9 cellular contexts compared by ENCODE assay signal in genomic region chr1:16978589-16979474, GRCh38. TPM values are rescaled to one million over a fixed set of nuclear protein-coding genes. Genes with fewer than 3 reads are reported as not detected.
DNase-seq lines count a peak whose midpoint lies in the region; ATAC-seq and TF ChIP-seq lines count a peak whose summit lies in the region.
"Had no signal": no experiment of that assay in that cellular context is flagged by ENCODE, and none has a peak within 500 bp of the region (broad histone marks: within the 10 kb centered on the region; RNA-seq: fewer than 3 reads in every experiment).

No MANE protein-coding gene starts in this region.

- no peak for ATAC-seq in RWPE2 (ENCODE audit: low read depth)
- no peak for ATAC-seq in GM18517 (IDR thresholded peaks at IDR 0.05; ENCODE audit: unreplicated experiment)
- no peak for ATAC-seq in activated T-cell treated with anti-CD3 and anti-CD28 coated beads, Interleukin-2, amount 50 U/mL, for 72 hours (replicated peaks in 1 of 2)

- no peaks in the 10 kb centered on the region for H3K36me3 ChIP-seq in RWPE2 (ENCODE audit: low read depth)
- H3K36me3 ChIP-seq in neuron (ENCODE audit: insufficient read depth, low read length) = peaks cover 7% of the 10 kb centered on the region

- DNase-seq in AG08395 (ENCODE audit: low spot score) (peak; percentile 97), RWPE2 (ENCODE audit: low spot score) (peak; percentile 57), fibroblast of peridontal ligament (ENCODE audit: extremely low read depth) (peak; percentile 93), GM19238 (ENCODE audit: insufficient read length, low spot score) (no peak), NCI-H1092 (lab: John Stamatoyannopoulos, UW) (no peak)
- no peak for DNase-seq in activated T-cell treated with anti-CD3 and anti-CD28 coated beads, Interleukin-2, amount 50 U/mL, for 72 hours
- DNase-seq: activated CD4-positive, alpha-beta T cell treated with anti-CD3 and anti-CD28 coated beads, Interleukin-2, amount 10 ng/mL, durations not matched to agents 7 days and 5 days had no signal

- H3K9me3 Mint-ChIP-seq in activated T-cell treated with anti-CD3 and anti-CD28 coated beads, Interleukin-2, amount 50 U/mL, for 72 hours = no peaks in the 10 kb centered on the region
- H3K9me3 Mint-ChIP-seq: activated CD4-positive, alpha-beta T cell treated with anti-CD3 and anti-CD28 coated beads, Interleukin-2, amount 10 ng/mL, durations not matched to agents 7 days and 5 days had no signal

- H3K27me3 Mint-ChIP-seq in activated T-cell treated with anti-CD3 and anti-CD28 coated beads, Interleukin-2, amount 50 U/mL, for 72 hours (ENCODE audit: low read depth) = peaks cover 20% of the 10 kb centered on the region

- peaks cover 10% of the 10 kb centered on the region for H3K4me1 Mint-ChIP-seq in activated T-cell treated with anti-CD3 and anti-CD28 coated beads, Interleukin-2, amount 50 U/mL, for 72 hours (ENCODE audit: low read depth)

- no peak for TF ChIP-seq CTCF in RWPE2 (IDR thresholded peaks at IDR 0.05; ENCODE audit: poor library complexity, severe bottlenecking)

- no peak overlapping the region for H2AFZ ChIP-seq in neuron (ENCODE audit: low read depth, low read length)

- H3K27ac ChIP-seq in RWPE2 (ENCODE audit: poor library complexity, severe bottlenecking) = no peak overlapping the region

- no peak overlapping the region for H3K27ac Mint-ChIP-seq in activated T-cell treated with anti-CD3 and anti-CD28 coated beads, Interleukin-2, amount 50 U/mL, for 72 hours
- H3K27ac Mint-ChIP-seq: activated CD4-positive, alpha-beta T cell treated with anti-CD3 and anti-CD28 coated beads, Interleukin-2, amount 10 ng/mL, durations not matched to agents 7 days and 5 days had no signal

- H3K4me3 ChIP-seq in RWPE2 (ENCODE audit: severe bottlenecking) (no peak overlapping the region), neuron (ENCODE audit: low read length) (peak overlapping the region; percentile 83)

- H3K36me3 Mint-ChIP-seq in activated T-cell treated with anti-CD3 and anti-CD28 coated beads, Interleukin-2, amount 50 U/mL, for 72 hours (ENCODE audit: insufficient read depth in 2 of 2) = no peaks in the 10 kb centered on the region

- H3K27me3 ChIP-seq in RWPE2 (ENCODE audit: insufficient read depth, poor library complexity, severe bottlenecking) (no peaks in the 10 kb centered on the region), neuron (ENCODE audit: insufficient read depth, low read length) (no peaks in the 10 kb centered on the region)

- H3K9me3 ChIP-seq in RWPE2 (ENCODE audit: severe bottlenecking) (no peaks in the 10 kb centered on the region), neuron (ENCODE audit: low read length) (no peaks in the 10 kb centered on the region)

- H3K4me1 ChIP-seq in RWPE2 (ENCODE audit: insufficient read depth, poor library complexity, severe bottlenecking) (peaks cover 10% of the 10 kb centered on the region), neuron (ENCODE audit: insufficient read depth, low read length) (peaks cover 17% of the 10 kb centered on the region)

- peak overlapping the region in 1 of 2 donors; percentile 68 for H3K4me3 Mint-ChIP-seq in activated T-cell treated with anti-CD3 and anti-CD28 coated beads, Interleukin-2, amount 50 U/mL, for 72 hours
- H3K4me3 Mint-ChIP-seq: activated CD4-positive, alpha-beta T cell treated with anti-CD3 and anti-CD28 coated beads, Interleukin-2, amount 10 ng/mL, durations not matched to agents 7 days and 5 days had no signal

RNA-seq across cellular contexts. Expression of gene MFAP2, which starts 1.6 kb away (rescaled TPM):
- total RNA-seq in activated T-cell treated with anti-CD3 and anti-CD28 coated beads, Interleukin-2, amount 50 U/mL, for 72 hours = under 1 TPM; 0.37 to 0.67 TPM
- total RNA-seq: activated CD4-positive, alpha-beta T cell treated with anti-CD3 and anti-CD28 coated beads, Interleukin-2, amount 10 ng/mL, durations not matched to agents 7 days and 5 days had no signal

RNA-seq across cellular contexts. Expression of gene ATP13A2, which starts 32.9 kb away (rescaled TPM):
- total RNA-seq in activated T-cell treated with anti-CD3 and anti-CD28 coated beads, Interleukin-2, amount 50 U/mL, for 72 hours = 10 to 100 TPM; 22.2 to 23.8 TPM

RNA-seq across cellular contexts. Expression of gene CROCC, which starts 57.1 kb away (rescaled TPM):
- total RNA-seq in activated T-cell treated with anti-CD3 and anti-CD28 coated beads, Interleukin-2, amount 50 U/mL, for 72 hours = 10 to 100 TPM; 16.8 to 24.7 TPM

Comparison
In these comparisons a context has a peak if more than half of its experiments do, and no peak if none do; other contexts are left out.
1. DNase-seq: peak in AG08395 (single experiment), RWPE2 (single experiment) and fibroblast of peridontal ligament (single experiment); none in GM19238 (single experiment), NCI-H1092 (single experiment) and activated T-cell treated with anti-CD3 and anti-CD28 coated beads, Interleukin-2, amount 50 U/mL, for 72 hours (0 of 2).